ENCODE assay signal across 21 cellular contexts in the genomic region with DNA sequence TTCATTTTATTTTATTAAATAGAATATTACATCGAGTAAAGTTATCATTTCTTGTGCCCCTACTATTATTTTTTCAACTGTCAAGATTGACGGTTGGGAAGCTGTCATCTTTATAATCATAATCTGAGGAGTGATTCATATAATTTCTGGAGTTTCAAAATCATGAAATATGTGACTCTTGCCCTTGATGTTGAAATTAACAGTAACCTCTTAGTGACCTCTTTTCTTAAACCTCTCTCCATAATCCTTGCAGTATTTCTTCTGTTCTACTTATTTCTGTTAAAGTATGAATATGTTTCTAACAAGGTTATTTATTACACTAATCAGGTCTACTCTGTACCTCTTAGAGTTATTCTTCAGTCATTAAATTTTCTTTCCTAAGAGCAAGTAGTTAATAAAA.
DNase-seq lines count a peak whose midpoint lies in the region; ATAC-seq and TF ChIP-seq lines count a peak whose summit lies in the region.
"Had no signal": no experiment of that assay in that cellular context is flagged by ENCODE, and none has a peak within 500 bp of the region (broad histone marks: within the 10 kb centered on the region; RNA-seq: fewer than 3 reads in every experiment).

No MANE protein-coding gene starts in this region.

- H3K36me3 ChIP-seq in breast epithelium (no peaks in the 10 kb centered on the region), vagina (no peaks in the 10 kb centered on the region)
- H3K36me3 ChIP-seq: BLaER1 had no signal

- peaks cover 6% of the 10 kb centered on the region for H3K36me3 Mint-ChIP-seq in MCF 10A (ENCODE audit: insufficient read depth, unreplicated experiment)
- H3K36me3 Mint-ChIP-seq: CD4-positive, CD25-positive, alpha-beta regulatory T cell; CD8-positive, alpha-beta T cell had no signal

- CTCF ChIA-PET in MCF 10A (lab: Yijun Ruan, JAX) = no interaction called here

- H3K4me3 ChIP-seq in breast epithelium (no peak overlapping the region), vagina (no peak overlapping the region)
- H3K4me3 ChIP-seq: BLaER1 had no signal

- no peaks in the 10 kb centered on the region for H3K4me1 ChIP-seq in breast epithelium
- no peaks in the 10 kb centered on the region for H3K4me1 ChIP-seq in vagina
- H3K4me1 ChIP-seq: BLaER1, Caco-2 had no signal

- no peak overlapping the region for H3K27ac Mint-ChIP-seq in MCF 10A (ENCODE audit: low read depth, unreplicated experiment)
- H3K27ac Mint-ChIP-seq: B cell; CD4-positive, CD25-positive, alpha-beta regulatory T cell; CD8-positive, alpha-beta T cell had no signal

- H3K4me1 Mint-ChIP-seq in MCF 10A (ENCODE audit: insufficient read depth, unreplicated experiment) = no peaks in the 10 kb centered on the region
- H3K4me1 Mint-ChIP-seq: B cell; CD4-positive, CD25-positive, alpha-beta regulatory T cell had no signal

- no peak overlapping the region for H3K4me3 Mint-ChIP-seq in MCF 10A (ENCODE audit: unreplicated experiment)
- H3K4me3 Mint-ChIP-seq: B cell; CD4-positive, CD25-positive, alpha-beta regulatory T cell; CD8-positive, alpha-beta T cell had no signal

- intact Hi-C loops in MCF 10A (cut with micrococcal nuclease) = no loop called here
- intact Hi-C loops in breast epithelium (cut with DNase I; ENCODE audit: low total_unique reads) = no loop called here
- intact Hi-C loops in vagina (cut with DNase I) = no loop called here

- H3K9me3 ChIP-seq in breast epithelium (no peaks in the 10 kb centered on the region), vagina (no peaks in the 10 kb centered on the region)
- H3K9me3 ChIP-seq: BLaER1, Caco-2 had no signal

- TF ChIP-seq POLR2A in breast epithelium (IDR thresholded peaks at IDR 0.05) (no peak), vagina (IDR thresholded peaks at IDR 0.05) (no peak)

- ATAC-seq in HG03521 (IDR thresholded peaks at IDR 0.05; ENCODE audit: unreplicated experiment) (no peak), GM18858 (IDR thresholded peaks at IDR 0.05; ENCODE audit: unreplicated experiment) (no peak)
- ATAC-seq: CD8-positive, alpha-beta T cell; HCT116 had no signal

- H3K27me3 Mint-ChIP-seq in MCF 10A (ENCODE audit: insufficient read depth, unreplicated experiment) = no peaks in the 10 kb centered on the region
- H3K27me3 Mint-ChIP-seq: B cell; CD4-positive, CD25-positive, alpha-beta regulatory T cell had no signal

- no peak overlapping the region for H3K27ac ChIP-seq in breast epithelium
- no peak overlapping the region for H3K27ac ChIP-seq in vagina
- H3K27ac ChIP-seq: 22Rv1, BLaER1, C4-2B had no signal

- no peaks in the 10 kb centered on the region for H3K27me3 ChIP-seq in breast epithelium
- no peaks in the 10 kb centered on the region for H3K27me3 ChIP-seq in vagina
- H3K27me3 ChIP-seq: BLaER1 had no signal

- peaks cover 23% of the 10 kb centered on the region for H3K9me3 Mint-ChIP-seq in MCF 10A (ENCODE audit: unreplicated experiment)

- POLR2A ChIA-PET in MCF 10A (lab: Yijun Ruan, JAX) = interaction anchor here (0.7 kb wide), 1 partner anchor 25 kb away, joined by 3 read pairs; no protein-coding TSS in a partner anchor

- DNase-seq in MCF 10A (ENCODE audit: unreplicated experiment) (peak; percentile 17), breast epithelium (ENCODE audit: low spot score in 2 of 2) (no peak), amniotic epithelial cell (ENCODE audit: low read depth) (peak; percentile 69), fibroblast of peridontal ligament (ENCODE audit: extremely low read depth) (peak; percentile 7), vagina (ENCODE audit: extremely low spot score in 2 of 2) (no peak), GF-D8 (lab: John Stamatoyannopoulos, UW) (no peak)
- DNase-seq: Caco-2; CD4-positive, CD25-positive, alpha-beta regulatory T cell; CD8-positive, alpha-beta T cell; DMS153; DND-41; GDM1; GOT3; H7 had no signal

- BruUV-seq in MCF 10A (replicated peaks; lab: Mats Ljungman, UMichigan) = no TSS peak

- no peak for TF ChIP-seq CTCF in MCF 10A (IDR thresholded peaks at IDR 0.05; ENCODE audit: unreplicated experiment)
- TF ChIP-seq CTCF in breast epithelium (IDR thresholded peaks at IDR 0.05) = no peak
- TF ChIP-seq CTCF in vagina (IDR thresholded peaks at IDR 0.05) = no peak

Comparison
In these comparisons a context has a peak if more than half of its experiments do, and no peak if none do; other contexts are left out.
1. DNase-seq: peak in MCF 10A (single experiment), amniotic epithelial cell (single experiment) and fibroblast of peridontal ligament (single experiment); none in breast epithelium (0 of 2), vagina (0 of 2) and GF-D8 (single experiment).